ENCODE assay signal across 31 cellular contexts in the genomic region with DNA sequence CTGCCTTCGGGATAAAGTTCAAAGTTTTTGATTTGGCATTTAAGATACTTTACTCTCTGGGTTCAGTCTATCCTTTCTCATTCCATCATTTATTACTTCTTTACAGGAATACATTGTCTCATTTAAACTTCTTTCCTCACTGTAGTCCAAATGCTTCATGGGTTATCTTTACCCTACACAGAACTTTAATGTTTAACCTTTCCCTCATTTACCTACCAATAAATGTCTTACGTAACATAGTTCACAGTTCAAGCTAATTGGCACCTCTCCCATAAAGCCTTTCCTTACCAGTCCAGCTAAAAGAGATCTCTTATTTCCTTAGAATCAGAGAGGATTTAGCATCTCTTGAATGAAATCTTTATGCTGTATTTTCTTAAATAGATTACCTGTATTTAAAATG.
"Had no signal": no experiment of that assay in that cellular context is flagged by ENCODE, and none has a peak within 500 bp of the region (broad histone marks: within the 10 kb centered on the region; RNA-seq: fewer than 3 reads in every experiment).

No MANE protein-coding gene starts in this region.

- H3K9me3 ChIP-seq: ascending aorta had no signal

- H3K4me3 ChIP-seq: ascending aorta, cardiac muscle cell had no signal

- ATAC-seq: activated CD8-positive, alpha-beta T cell treated with anti-CD3 and anti-CD28 coated beads for 36 hours; activated naive CD8-positive, alpha-beta T cell treated with anti-CD3 and anti-CD28 coated beads, Interleukin-2, amount 50 U/mL, for 24 hours; activated T-cell treated with anti-CD3 and anti-CD28 coated beads, Interleukin-2, amount 50 U/mL, for 4 hours; activated T-cell treated with anti-CD3 and anti-CD28 coated beads, Interleukin-2, amount 50 U/mL, for 72 hours; activated T-helper 17 cell treated with anti-CD3 and anti-CD28 coated beads, Interleukin-2, amount 50 U/mL, for 72 hours had no signal

- DNase-seq: activated B cell treated with CpG ODN at 0.5 μM for 24 hours; activated CD4-positive, alpha-beta memory T cell treated with anti-CD3 and anti-CD28 coated beads for 36 hours; activated CD4-positive, alpha-beta T cell treated with anti-CD3 and anti-CD28 coated beads for 4 hours; activated CD4-positive, alpha-beta T cell treated with anti-CD3 and anti-CD28 coated beads, Interleukin-2, amount 10 ng/mL, durations not matched to agents 24 days and 14 days; activated CD4-positive, alpha-beta T cell treated with anti-CD3 and anti-CD28 coated beads, Interleukin-2, amount 50 U/mL, for 1 hour; activated CD4-positive, alpha-beta T cell treated with anti-CD3 and anti-CD28 coated beads, Interleukin-2, amount 50 U/mL, for 4 hours; activated CD4-positive, CD25-positive, alpha-beta regulatory T cell treated with anti-CD3 and anti-CD28 coated beads, Interleukin-2, amount 50 U/mL, for 72 hours; activated CD8-positive, alpha-beta memory T cell treated with anti-CD3 and anti-CD28 coated beads, Interleukin-2, amount 50 U/mL, for 4 hours; activated CD8-positive, alpha-beta T cell treated with anti-CD3 and anti-CD28 coated beads for 36 hours; activated effector memory CD4-positive, alpha-beta T cell treated with anti-CD3 and anti-CD28 coated beads, Interleukin-2, amount 50 U/mL, for 16 hours; activated gamma-delta T cell treated with Interleukin-2 at 50 U/mL for 16 hours; activated naive CD4-positive, alpha-beta T cell; activated naive CD4-positive, alpha-beta T cell treated with anti-CD3 and anti-CD28 coated beads for 36 hours; activated naive CD8-positive, alpha-beta T cell treated with anti-CD3 and anti-CD28 coated beads, Interleukin-2, amount 10 ng/mL, durations not matched to agents 7 days and 5 days; activated naive CD8-positive, alpha-beta T cell treated with anti-CD3 and anti-CD28 coated beads, Interleukin-2, amount 50 U/mL, for 24 hours; activated T-cell treated with anti-CD3 and anti-CD28 coated beads for 4 hours; activated T-cell treated with anti-CD3 and anti-CD28 coated beads, Interleukin-2, amount 50 U/mL, for 1 hour; activated T-cell treated with anti-CD3 and anti-CD28 coated beads, Interleukin-2, amount 50 U/mL, for 4 hours; activated T-cell treated with anti-CD3 and anti-CD28 coated beads, Interleukin-2, amount 50 U/mL, for 72 hours; amygdala; anterior cingulate cortex; caudate nucleus; T-helper 1 cell; T-helper 2 cell; T-helper 9 cell had no signal

- H3K4me1 ChIP-seq: ascending aorta had no signal

- H3K27ac ChIP-seq: ascending aorta, cardiac muscle cell, VCaP had no signal

- H3K27me3 ChIP-seq: ascending aorta, cardiac muscle cell had no signal

- H3K36me3 ChIP-seq: ascending aorta, cardiac muscle cell had no signal

- FAIRE-seq: bronchial epithelial cell, TTC549 had no signal
